8 cellular contexts compared by ENCODE assay signal in genomic region chr9:72362118-72362531, GRCh38. TPM values are rescaled to one million over a fixed set of nuclear protein-coding genes. Genes with fewer than 3 reads are reported as not detected.
DNase-seq lines count a peak whose midpoint lies in the region; ATAC-seq and TF ChIP-seq lines count a peak whose summit lies in the region.

No MANE protein-coding gene starts in this region.

- H3K36me3 ChIP-seq in HCT116 (ENCODE audit: control insufficient read depth in 1 of 2, insufficient read depth in 2 of 2, low read length in 2 of 2) (peaks cover 34 to 47% of the 10 kb centered on the region in 2 experiments), hepatocyte (replicated peaks; ENCODE audit: insufficient read depth, low read depth) (peaks cover 5% of the 10 kb centered on the region)

- TF ChIP-seq RAD21 in HCT116 (IDR thresholded peaks at IDR 0.05; ENCODE audit: low read depth): no peak

- POLR2A ChIA-PET in HCT116 (lab: Charles Lee): interaction anchor here (0.9 to 7.1 kb wide), 6 partner anchors 46 to 323 kb away, joined by 3 to 69 read pairs (median 4); no protein-coding TSS in a partner anchor
- POLR2A ChIA-PET in activated B cell treated with CpG ODN at 0.5 μM for 24 hours (lab: Charles Lee): interaction anchor here (1.1 to 5.0 kb wide), 4 partner anchors 44 to 82 kb away, joined by 5 to 63 read pairs (median 10); no protein-coding TSS in a partner anchor

- no peak for TF ChIP-seq POLR2A in HCT116 (IDR thresholded peaks at IDR 0.05; ENCODE audit: borderline replicate concordance, extremely low read depth, insufficient read depth, insufficient read length)

- no peaks in the 10 kb centered on the region for H3K27me3 ChIP-seq in HCT116 (ENCODE audit: insufficient read depth, low read length)
- H3K27me3 ChIP-seq in hepatocyte: no peaks in the 10 kb centered on the region

- ATAC-seq in HCT116 (no peak), activated B cell treated with CpG ODN at 0.5 μM for 24 hours (ENCODE audit: low read depth) (no peak), GM21526 (IDR thresholded peaks at IDR 0.05; ENCODE audit: low FRiP score, unreplicated experiment) (no peak), GM18498 (IDR thresholded peaks at IDR 0.05; ENCODE audit: unreplicated experiment) (no peak)
- ATAC-seq in stimulated activated effector memory CD8-positive, alpha-beta T cell treated with anti-CD3 and anti-CD28 coated beads, Interleukin-12 subunit alpha, Interleukin-12 subunit beta, amount 100 ng/mL, for 72 hours: no peak

- 8% methylated on average over 2 of the region's 2 CpGs for WGBS in hepatocyte (ENCODE audit: low lambda C conversion rate, missing lambda C conversion rate)

- H3K27ac ChIP-seq in HCT116 (ENCODE audit: low read depth, low read length) (peak overlapping the region; percentile 3; the same call in 1 of the 2 replicates), hepatocyte (peak overlapping the region; percentile 100)

- H2AFZ ChIP-seq in HCT116 (ENCODE audit: low read depth, low read length, poor library complexity, severe bottlenecking) (no peak overlapping the region), hepatocyte (no peak overlapping the region)

- peaks cover 61% of the 10 kb centered on the region for H3K36me3 Mint-ChIP-seq in activated B cell treated with CpG ODN at 0.5 μM for 24 hours (ENCODE audit: low read depth)
- H3K36me3 Mint-ChIP-seq in stimulated activated effector memory CD8-positive, alpha-beta T cell treated with anti-CD3 and anti-CD28 coated beads, Interleukin-12 subunit alpha, Interleukin-12 subunit beta, amount 100 ng/mL, for 72 hours: peaks cover 76% of the 10 kb centered on the region

- DNase-seq in HCT116 (ENCODE audit: low read depth, low spot score): no peak
- no peak for DNase-seq in activated B cell treated with CpG ODN at 0.5 μM for 24 hours
- DNase-seq in hepatocyte (ENCODE audit: low spot score): no peak
- no peak for DNase-seq in stimulated activated effector memory CD8-positive, alpha-beta T cell treated with anti-CD3 and anti-CD28 coated beads, Interleukin-12 subunit alpha, Interleukin-12 subunit beta, amount 100 ng/mL, for 72 hours (ENCODE audit: low spot score in 2 of 2)
- DNase-seq in T1000 (lab: John Stamatoyannopoulos, UW): no peak
- DNase-seq in posterior cingulate gyrus: no peak

- H3K9me2 ChIP-seq in HCT116 (ENCODE audit: insufficient read depth) (no peaks in the 10 kb centered on the region), hepatocyte (replicated peaks; ENCODE audit: insufficient read depth) (no peaks in the 10 kb centered on the region)

- H3K9me3 ChIP-seq in HCT116 (ENCODE audit: control insufficient read depth in 1 of 2, insufficient read depth in 1 of 2, low read depth in 1 of 2, low read length in 2 of 2) (no peaks in the 10 kb centered on the region), hepatocyte (ENCODE audit: low read depth) (no peaks in the 10 kb centered on the region)

- peak overlapping the region; percentile 96 for H3K4me3 Mint-ChIP-seq in activated B cell treated with CpG ODN at 0.5 μM for 24 hours
- peak overlapping the region; percentile 95 for H3K4me3 Mint-ChIP-seq in stimulated activated effector memory CD8-positive, alpha-beta T cell treated with anti-CD3 and anti-CD28 coated beads, Interleukin-12 subunit alpha, Interleukin-12 subunit beta, amount 100 ng/mL, for 72 hours

- H3K9me3 Mint-ChIP-seq in activated B cell treated with CpG ODN at 0.5 μM for 24 hours: no peaks in the 10 kb centered on the region
- H3K9me3 Mint-ChIP-seq in stimulated activated effector memory CD8-positive, alpha-beta T cell treated with anti-CD3 and anti-CD28 coated beads, Interleukin-12 subunit alpha, Interleukin-12 subunit beta, amount 100 ng/mL, for 72 hours: no peaks in the 10 kb centered on the region

- peak overlapping the region; percentile 86 for H3K27ac Mint-ChIP-seq in activated B cell treated with CpG ODN at 0.5 μM for 24 hours
- H3K27ac Mint-ChIP-seq in stimulated activated effector memory CD8-positive, alpha-beta T cell treated with anti-CD3 and anti-CD28 coated beads, Interleukin-12 subunit alpha, Interleukin-12 subunit beta, amount 100 ng/mL, for 72 hours: peak overlapping the region; percentile 93

- TF ChIP-seq CTCF in HCT116 (IDR thresholded peaks at IDR 0.05 in 2 of 3, conservative IDR thresholded peaks at IDR 0.05 in 1 of 3; ENCODE audit: borderline replicate concordance in 1 of 3, insufficient read depth in 1 of 3, low read depth in 2 of 3, low read length in 2 of 3): no peak
- no peak for TF ChIP-seq CTCF in activated B cell treated with CpG ODN at 0.5 μM for 24 hours (IDR thresholded peaks at IDR 0.05)
- no peak for TF ChIP-seq CTCF in hepatocyte (IDR thresholded peaks at IDR 0.05; ENCODE audit: poor library complexity)

- peaks cover 29 to 38% of the 10 kb centered on the region in 2 experiments for H3K4me1 ChIP-seq in HCT116 (ENCODE audit: control insufficient read depth in 1 of 2, insufficient read depth in 2 of 2, low read length in 2 of 2)
- peaks cover 50% of the 10 kb centered on the region for H3K4me1 ChIP-seq in hepatocyte (ENCODE audit: insufficient read depth)

- intact Hi-C loops in HCT116 (cut with micrococcal nuclease) (no loop called here), activated B cell treated with CpG ODN at 0.5 μM for 24 hours (cut with micrococcal nuclease) (no loop called here), posterior cingulate gyrus (cut with DNase I) (loop anchor here (5.0 to 10.0 kb wide), 2 partner anchors 123 to 230 kb away; no protein-coding TSS in a partner anchor)

- peaks cover 78% of the 10 kb centered on the region for H3K79me2 ChIP-seq in HCT116 (ENCODE audit: insufficient read depth, low read length)
- peaks cover 77% of the 10 kb centered on the region for H3K79me2 ChIP-seq in hepatocyte

- peak overlapping the region; percentile 96 for H3K4me2 ChIP-seq in HCT116 (ENCODE audit: low read length)
- H3K4me2 ChIP-seq in hepatocyte: peak overlapping the region; percentile 80

- no peaks in the 10 kb centered on the region for H3K27me3 Mint-ChIP-seq in activated B cell treated with CpG ODN at 0.5 μM for 24 hours

- no TSS peak for BruUV-seq in HCT116 (replicated peaks; lab: Mats Ljungman, UMichigan)

- H3K4me3 ChIP-seq in HCT116 (replicated peaks in 1 of 2; ENCODE audit: low read depth in 1 of 2, low read length in 2 of 2) (peak overlapping the region; percentile 13 to 89; a peak in 3 of 4 replicates), hepatocyte (peak overlapping the region; percentile 74)

- peaks cover 60% of the 10 kb centered on the region for H3K4me1 Mint-ChIP-seq in activated B cell treated with CpG ODN at 0.5 μM for 24 hours
- peaks cover 44% of the 10 kb centered on the region for H3K4me1 Mint-ChIP-seq in stimulated activated effector memory CD8-positive, alpha-beta T cell treated with anti-CD3 and anti-CD28 coated beads, Interleukin-12 subunit alpha, Interleukin-12 subunit beta, amount 100 ng/mL, for 72 hours

- RAD21 ChIA-PET in HCT116 (lab: Charles Lee; ENCODE audit: low non-redundant PET in 1 of 2, low total read pairs in 2 of 2, uncharacterized antibody in 2 of 2, unreplicated experiment in 2 of 2): no interaction called here

- CTCF ChIA-PET in HCT116 (lab: Charles Lee) (interaction anchor here (1.5 kb wide), 1 partner anchor 230 kb away, joined by 3 read pairs; no protein-coding TSS in a partner anchor), activated B cell treated with CpG ODN at 0.5 μM for 24 hours (lab: Charles Lee) (interaction anchor here (0.8 kb wide), 1 partner anchor 579 kb away, joined by 3 read pairs; no protein-coding TSS in a partner anchor)

- peak overlapping the region; percentile 92 for H3K9ac ChIP-seq in HCT116 (ENCODE audit: low read length)

- H4K20me1 ChIP-seq in HCT116 (ENCODE audit: insufficient read depth) (peaks cover 54% of the 10 kb centered on the region; the same call in 1 of the 2 replicates), hepatocyte (ENCODE audit: insufficient read depth, poor library complexity, severe bottlenecking) (peaks cover 67% of the 10 kb centered on the region)

TF ChIP-seq in HCT116, 20 proteins besides CTCF, POLR2A, EP300 and RAD21:
- TF ChIP-seq MAX (IDR thresholded peaks at IDR 0.05) (no peak), CEBPB (IDR thresholded peaks at IDR 0.05; ENCODE audit: low read depth) (peak; percentile 50; the same call in 1 of the 2 replicates), JUND (IDR thresholded peaks at IDR 0.05) (peak; percentile 8; the same call in 1 of the 2 replicates), ZNF274 (IDR thresholded peaks at IDR 0.05; ENCODE audit: low read depth, low read length) (no peak)

RNA-seq across cellular contexts. Expression of gene ZFAND5, which starts 2.9 kb away (rescaled TPM):
- total RNA-seq in HCT116 (2021; ENCODE audit: unreplicated experiment) (128 TPM), activated B cell treated with CpG ODN at 0.5 μM for 24 hours (79.2 and 79.5 TPM in 2 replicates), hepatocyte (212 and 288 TPM in 2 replicates)
- 75.5 and 82.2 TPM in 2 replicates for polyA plus RNA-seq in HCT116 (2012)
- polyA plus RNA-seq in hepatocyte: 188 and 208 TPM in 2 replicates
